1 cellular context compared by ENCODE assay signal in the genomic region with DNA sequence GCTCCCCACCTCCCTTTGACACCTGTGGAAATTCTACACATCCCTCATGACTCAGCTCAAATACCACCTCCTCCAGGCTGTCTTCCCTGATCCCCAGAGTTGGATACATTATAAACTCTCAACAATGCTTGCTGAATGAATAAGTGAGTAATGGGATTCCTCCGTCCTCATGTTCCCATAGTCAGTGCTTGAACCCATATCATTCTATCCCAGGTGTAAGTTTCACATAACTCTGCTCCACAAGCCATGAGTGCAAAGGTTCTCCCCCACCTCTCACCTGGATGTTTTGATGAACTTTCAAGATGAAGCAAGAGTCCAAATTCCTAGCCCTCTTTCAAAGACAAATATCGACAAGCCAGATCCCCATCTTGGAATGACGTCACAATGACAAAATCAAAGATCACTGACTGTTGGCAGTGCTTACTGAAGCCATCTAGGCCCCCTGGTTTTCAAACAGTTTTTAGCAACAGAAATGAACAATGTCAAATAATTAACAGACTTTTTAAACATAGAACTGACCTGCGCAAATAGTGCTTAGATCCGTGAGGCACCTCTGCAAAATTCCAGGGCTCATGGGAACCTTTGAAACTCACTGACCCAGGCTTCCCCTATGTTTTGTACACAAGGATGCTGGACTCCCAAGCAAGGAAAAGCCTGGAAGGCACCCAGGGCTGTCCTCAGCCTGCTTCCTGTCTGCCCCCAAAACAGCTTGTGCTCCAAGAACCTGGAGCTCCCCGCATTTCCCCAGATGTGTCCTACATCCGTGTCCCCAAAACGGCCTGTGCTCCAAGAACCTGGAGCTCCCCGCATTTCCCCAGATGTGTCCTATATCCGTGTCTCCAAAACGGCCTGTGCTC.
A peak's percentile ranks its signal among the peaks of the same experiment; 100 is the strongest.
TF ChIP-seq lines count a peak whose summit lies in the region.

No MANE protein-coding gene starts in this region.

TF ChIP-seq in HepG2, 621 proteins besides CTCF, POLR2A, EP300 and RAD21 (continued from another document and continues in another):
- TF ChIP-seq NR1H2 (CRISPR knock-in tag; IDR thresholded peaks at IDR 0.05; ENCODE audit: borderline replicate concordance, low read depth), result no peak
- TF ChIP-seq ZMAT3 (CRISPR knock-in tag; conservative IDR thresholded peaks at IDR 0.05), result peak; percentile 17; the same call in 1 of the 2 replicates
- TF ChIP-seq ZNF30 (CRISPR knock-in tag; IDR thresholded peaks at IDR 0.05), result no peak
- TF ChIP-seq KMT2A (CRISPR knock-in tag; IDR thresholded peaks at IDR 0.05), result no peak
- TF ChIP-seq ZNF616 (CRISPR knock-in tag; IDR thresholded peaks at IDR 0.05; ENCODE audit: low read depth), result no peak
- peak; percentile 57; the same call in 1 of the 2 replicates for TF ChIP-seq PATZ1 (CRISPR knock-in tag; IDR thresholded peaks at IDR 0.05)
- 0 out of 2 replicates have a peak, but pooled peaks have one; percentile 4 for TF ChIP-seq ZNF605 (CRISPR knock-in tag; IDR thresholded peaks at IDR 0.05)
- TF ChIP-seq, protein P1, sequence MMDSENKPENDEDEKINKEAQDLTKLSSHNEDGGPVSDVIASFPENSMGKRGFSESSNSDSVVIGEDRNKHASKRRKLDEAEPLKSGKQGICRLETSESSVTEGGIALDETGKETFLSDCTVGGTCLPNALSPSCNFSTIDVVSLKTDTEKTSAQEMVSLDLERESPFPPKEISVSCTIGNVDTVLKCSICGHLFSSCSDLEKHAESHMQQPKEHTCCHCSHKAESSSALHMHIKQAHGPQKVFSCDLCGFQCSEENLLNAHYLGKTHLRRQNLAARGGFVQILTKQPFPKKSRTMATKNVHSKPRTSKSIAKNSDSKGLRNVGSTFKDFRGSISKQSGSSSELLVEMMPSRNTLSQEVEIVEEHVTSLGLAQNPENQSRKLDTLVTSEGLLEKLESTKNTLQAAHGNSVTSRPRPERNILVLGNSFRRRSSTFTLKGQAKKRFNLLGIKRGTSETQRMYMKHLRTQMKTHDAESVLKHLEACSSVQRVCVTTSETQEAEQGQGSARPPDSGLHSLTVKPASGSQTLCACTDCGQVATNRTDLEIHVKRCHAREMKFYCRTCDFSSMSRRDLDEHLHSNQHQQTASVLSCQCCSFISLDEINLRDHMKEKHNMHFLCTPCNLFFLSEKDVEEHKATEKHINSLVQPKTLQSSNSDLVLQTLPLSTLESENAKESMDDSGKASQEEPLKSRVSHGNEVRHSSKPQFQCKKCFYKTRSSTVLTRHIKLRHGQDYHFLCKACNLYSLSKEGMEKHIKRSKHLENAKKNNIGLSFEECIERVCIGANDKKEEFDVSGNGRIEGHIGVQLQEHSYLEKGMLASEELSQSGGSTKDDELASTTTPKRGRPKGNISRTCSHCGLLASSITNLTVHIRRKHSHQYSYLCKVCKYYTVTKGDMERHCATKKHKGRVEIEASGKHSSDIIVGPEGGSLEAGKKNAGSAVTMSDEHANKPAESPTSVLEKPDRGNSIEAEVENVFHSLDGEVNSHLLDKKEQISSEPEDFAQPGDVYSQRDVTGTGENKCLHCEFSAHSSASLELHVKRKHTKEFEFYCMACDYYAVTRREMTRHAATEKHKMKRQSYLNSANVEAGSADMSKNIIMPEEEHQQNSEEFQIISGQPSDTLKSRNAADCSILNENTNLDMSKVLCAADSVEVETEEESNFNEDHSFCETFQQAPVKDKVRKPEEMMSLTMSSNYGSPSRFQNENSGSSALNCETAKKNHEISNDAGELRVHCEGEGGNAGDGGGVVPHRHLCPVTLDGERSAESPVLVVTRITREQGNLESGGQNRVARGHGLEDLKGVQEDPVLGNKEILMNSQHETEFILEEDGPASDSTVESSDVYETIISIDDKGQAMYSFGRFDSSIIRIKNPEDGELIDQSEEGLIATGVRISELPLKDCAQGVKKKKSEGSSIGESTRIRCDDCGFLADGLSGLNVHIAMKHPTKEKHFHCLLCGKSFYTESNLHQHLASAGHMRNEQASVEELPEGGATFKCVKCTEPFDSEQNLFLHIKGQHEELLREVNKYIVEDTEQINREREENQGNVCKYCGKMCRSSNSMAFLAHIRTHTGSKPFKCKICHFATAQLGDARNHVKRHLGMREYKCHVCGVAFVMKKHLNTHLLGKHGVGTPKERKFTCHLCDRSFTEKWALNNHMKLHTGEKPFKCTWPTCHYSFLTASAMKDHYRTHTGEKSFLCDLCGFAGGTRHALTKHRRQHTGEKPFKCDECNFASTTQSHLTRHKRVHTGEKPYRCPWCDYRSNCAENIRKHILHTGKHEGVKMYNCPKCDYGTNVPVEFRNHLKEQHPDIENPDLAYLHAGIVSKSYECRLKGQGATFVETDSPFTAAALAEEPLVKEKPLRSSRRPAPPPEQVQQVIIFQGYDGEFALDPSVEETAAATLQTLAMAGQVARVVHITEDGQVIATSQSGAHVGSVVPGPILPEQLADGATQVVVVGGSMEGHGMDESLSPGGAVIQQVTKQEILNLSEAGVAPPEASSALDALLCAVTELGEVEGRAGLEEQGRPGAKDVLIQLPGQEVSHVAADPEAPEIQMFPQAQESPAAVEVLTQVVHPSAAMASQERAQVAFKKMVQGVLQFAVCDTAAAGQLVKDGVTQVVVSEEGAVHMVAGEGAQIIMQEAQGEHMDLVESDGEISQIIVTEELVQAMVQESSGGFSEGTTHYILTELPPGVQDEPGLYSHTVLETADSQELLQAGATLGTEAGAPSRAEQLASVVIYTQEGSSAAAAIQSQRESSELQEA (CRISPR knock-in tag; IDR thresholded peaks at IDR 0.05; ENCODE audit: not compliant biosample characterization), result no peak
- no peak for TF ChIP-seq ARNT (IDR thresholded peaks at IDR 0.05)
- peak; percentile 93 for TF ChIP-seq GATAD2A (CRISPR knock-in tag; IDR thresholded peaks at IDR 0.05)
- peak; percentile 91 for TF ChIP-seq PHF21A (CRISPR knock-in tag; IDR thresholded peaks at IDR 0.05)
- TF ChIP-seq, protein P2, sequence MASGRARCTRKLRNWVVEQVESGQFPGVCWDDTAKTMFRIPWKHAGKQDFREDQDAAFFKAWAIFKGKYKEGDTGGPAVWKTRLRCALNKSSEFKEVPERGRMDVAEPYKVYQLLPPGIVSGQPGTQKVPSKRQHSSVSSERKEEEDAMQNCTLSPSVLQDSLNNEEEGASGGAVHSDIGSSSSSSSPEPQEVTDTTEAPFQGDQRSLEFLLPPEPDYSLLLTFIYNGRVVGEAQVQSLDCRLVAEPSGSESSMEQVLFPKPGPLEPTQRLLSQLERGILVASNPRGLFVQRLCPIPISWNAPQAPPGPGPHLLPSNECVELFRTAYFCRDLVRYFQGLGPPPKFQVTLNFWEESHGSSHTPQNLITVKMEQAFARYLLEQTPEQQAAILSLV (CRISPR knock-in tag; IDR thresholded peaks at IDR 0.05; ENCODE audit: borderline replicate concordance), result no peak; the same call in 1 of the 2 replicates
- TF ChIP-seq SIN3B (IDR thresholded peaks at IDR 0.05; ENCODE audit: low read length), result no peak
- TF ChIP-seq YEATS2 (CRISPR knock-in tag; IDR thresholded peaks at IDR 0.05; ENCODE audit: borderline replicate concordance), result no peak
- TF ChIP-seq CHD4 (IDR thresholded peaks at IDR 0.05; ENCODE audit: borderline replicate concordance, low read length), result no peak; the same call in 1 of the 2 replicates
- no peak for TF ChIP-seq LBX2 (CRISPR knock-in tag; IDR thresholded peaks at IDR 0.05; ENCODE audit: borderline replicate concordance)
- TF ChIP-seq SP140L (CRISPR knock-in tag; IDR thresholded peaks at IDR 0.05; ENCODE audit: borderline replicate concordance), result no peak
- no peak for TF ChIP-seq ZNF569 (CRISPR knock-in tag; IDR thresholded peaks at IDR 0.05; ENCODE audit: borderline replicate concordance)
- TF ChIP-seq, protein P3, sequence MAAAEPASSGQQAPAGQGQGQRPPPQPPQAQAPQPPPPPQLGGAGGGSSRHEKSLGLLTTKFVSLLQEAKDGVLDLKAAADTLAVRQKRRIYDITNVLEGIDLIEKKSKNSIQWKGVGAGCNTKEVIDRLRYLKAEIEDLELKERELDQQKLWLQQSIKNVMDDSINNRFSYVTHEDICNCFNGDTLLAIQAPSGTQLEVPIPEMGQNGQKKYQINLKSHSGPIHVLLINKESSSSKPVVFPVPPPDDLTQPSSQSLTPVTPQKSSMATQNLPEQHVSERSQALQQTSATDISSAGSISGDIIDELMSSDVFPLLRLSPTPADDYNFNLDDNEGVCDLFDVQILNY (CRISPR knock-in tag; conservative IDR thresholded peaks at IDR 0.05), result no peak
- TF ChIP-seq ELF3 (CRISPR knock-in tag; IDR thresholded peaks at IDR 0.05), result peak; percentile 50
- TF ChIP-seq, protein P4, sequence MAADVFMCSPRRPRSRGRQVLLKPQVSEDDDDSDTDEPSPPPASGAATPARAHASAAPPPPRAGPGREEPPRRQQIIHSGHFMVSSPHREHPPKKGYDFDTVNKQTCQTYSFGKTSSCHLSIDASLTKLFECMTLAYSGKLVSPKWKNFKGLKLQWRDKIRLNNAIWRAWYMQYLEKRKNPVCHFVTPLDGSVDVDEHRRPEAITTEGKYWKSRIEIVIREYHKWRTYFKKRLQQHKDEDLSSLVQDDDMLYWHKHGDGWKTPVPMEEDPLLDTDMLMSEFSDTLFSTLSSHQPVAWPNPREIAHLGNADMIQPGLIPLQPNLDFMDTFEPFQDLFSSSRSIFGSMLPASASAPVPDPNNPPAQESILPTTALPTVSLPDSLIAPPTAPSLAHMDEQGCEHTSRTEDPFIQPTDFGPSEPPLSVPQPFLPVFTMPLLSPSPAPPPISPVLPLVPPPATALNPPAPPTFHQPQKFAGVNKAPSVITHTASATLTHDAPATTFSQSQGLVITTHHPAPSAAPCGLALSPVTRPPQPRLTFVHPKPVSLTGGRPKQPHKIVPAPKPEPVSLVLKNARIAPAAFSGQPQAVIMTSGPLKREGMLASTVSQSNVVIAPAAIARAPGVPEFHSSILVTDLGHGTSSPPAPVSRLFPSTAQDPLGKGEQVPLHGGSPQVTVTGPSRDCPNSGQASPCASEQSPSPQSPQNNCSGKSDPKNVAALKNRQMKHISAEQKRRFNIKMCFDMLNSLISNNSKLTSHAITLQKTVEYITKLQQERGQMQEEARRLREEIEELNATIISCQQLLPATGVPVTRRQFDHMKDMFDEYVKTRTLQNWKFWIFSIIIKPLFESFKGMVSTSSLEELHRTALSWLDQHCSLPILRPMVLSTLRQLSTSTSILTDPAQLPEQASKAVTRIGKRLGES (CRISPR knock-in tag; IDR thresholded peaks at IDR 0.05; ENCODE audit: borderline replicate concordance), result no peak
- TF ChIP-seq ZFP82 (CRISPR knock-in tag; IDR thresholded peaks at IDR 0.05; ENCODE audit: borderline replicate concordance), result peak; percentile 67; the same call in 1 of the 2 replicates
- TF ChIP-seq ZNF24 (IDR thresholded peaks at IDR 0.05), result no peak
- TF ChIP-seq ZNF136 (CRISPR knock-in tag; IDR thresholded peaks at IDR 0.05; ENCODE audit: low read depth), result peak; percentile 16; the same call in 1 of the 2 replicates
- TF ChIP-seq, protein P5, sequence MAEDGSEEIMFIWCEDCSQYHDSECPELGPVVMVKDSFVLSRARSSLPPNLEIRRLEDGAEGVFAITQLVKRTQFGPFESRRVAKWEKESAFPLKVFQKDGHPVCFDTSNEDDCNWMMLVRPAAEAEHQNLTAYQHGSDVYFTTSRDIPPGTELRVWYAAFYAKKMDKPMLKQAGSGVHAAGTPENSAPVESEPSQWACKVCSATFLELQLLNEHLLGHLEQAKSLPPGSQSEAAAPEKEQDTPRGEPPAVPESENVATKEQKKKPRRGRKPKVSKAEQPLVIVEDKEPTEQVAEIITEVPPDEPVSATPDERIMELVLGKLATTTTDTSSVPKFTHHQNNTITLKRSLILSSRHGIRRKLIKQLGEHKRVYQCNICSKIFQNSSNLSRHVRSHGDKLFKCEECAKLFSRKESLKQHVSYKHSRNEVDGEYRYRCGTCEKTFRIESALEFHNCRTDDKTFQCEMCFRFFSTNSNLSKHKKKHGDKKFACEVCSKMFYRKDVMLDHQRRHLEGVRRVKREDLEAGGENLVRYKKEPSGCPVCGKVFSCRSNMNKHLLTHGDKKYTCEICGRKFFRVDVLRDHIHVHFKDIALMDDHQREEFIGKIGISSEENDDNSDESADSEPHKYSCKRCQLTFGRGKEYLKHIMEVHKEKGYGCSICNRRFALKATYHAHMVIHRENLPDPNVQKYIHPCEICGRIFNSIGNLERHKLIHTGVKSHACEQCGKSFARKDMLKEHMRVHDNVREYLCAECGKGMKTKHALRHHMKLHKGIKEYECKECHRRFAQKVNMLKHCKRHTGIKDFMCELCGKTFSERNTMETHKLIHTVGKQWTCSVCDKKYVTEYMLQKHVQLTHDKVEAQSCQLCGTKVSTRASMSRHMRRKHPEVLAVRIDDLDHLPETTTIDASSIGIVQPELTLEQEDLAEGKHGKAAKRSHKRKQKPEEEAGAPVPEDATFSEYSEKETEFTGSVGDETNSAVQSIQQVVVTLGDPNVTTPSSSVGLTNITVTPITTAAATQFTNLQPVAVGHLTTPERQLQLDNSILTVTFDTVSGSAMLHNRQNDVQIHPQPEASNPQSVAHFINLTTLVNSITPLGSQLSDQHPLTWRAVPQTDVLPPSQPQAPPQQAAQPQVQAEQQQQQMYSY (CRISPR knock-in tag; IDR thresholded peaks at IDR 0.05), result no peak
- TF ChIP-seq NRL (CRISPR knock-in tag; IDR thresholded peaks at IDR 0.05; ENCODE audit: borderline replicate concordance), result no peak
- no peak for TF ChIP-seq HCFC1 (IDR thresholded peaks at IDR 0.05; ENCODE audit: low read depth, low read length)
- no peak for TF ChIP-seq ATAD3A (CRISPR knock-in tag; IDR thresholded peaks at IDR 0.05)
